ENCODE assay signal across 8 cellular contexts in the genomic region with DNA sequence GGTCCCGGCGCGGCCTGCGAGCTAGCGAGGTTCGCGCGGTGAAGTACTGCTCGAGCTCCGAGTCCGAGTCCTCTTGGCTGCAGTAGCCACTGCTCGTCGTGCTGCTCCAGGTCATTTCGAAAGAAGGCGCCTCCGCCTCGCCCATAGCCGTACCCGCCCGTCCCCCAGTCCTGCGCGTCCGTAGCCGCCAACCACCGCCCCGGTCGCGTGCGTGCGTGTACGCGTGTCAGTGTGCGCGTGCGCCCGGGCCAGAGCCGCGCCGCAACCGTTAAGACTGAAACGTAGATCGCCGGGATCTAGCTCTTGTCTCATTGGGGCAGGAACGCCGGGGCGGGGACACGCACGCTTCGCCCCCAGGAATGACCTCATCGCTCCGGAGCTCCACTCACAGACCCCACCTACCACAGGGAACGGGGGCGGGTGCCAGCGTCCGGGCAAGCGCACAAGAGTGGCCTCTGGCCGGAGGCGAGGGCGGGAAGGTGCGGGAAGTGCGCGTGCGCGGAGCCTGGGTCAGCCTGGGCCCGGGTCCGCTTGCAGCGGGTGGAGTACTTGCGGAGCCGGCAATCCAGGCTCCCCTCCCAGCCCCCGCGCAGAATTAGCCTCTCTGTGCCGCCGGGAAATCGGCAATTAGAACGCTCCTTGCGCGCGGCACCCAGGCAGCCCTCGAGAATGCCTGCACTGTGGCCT. TPM values are rescaled to one million over a fixed set of nuclear protein-coding genes. Genes with fewer than 3 reads are reported as not detected.
A peak's percentile ranks its signal among the peaks of the same experiment; 100 is the strongest.
DNase-seq lines count a peak whose midpoint lies in the region; ATAC-seq and TF ChIP-seq lines count a peak whose summit lies in the region.

No MANE protein-coding gene starts in this region.

- peak overlapping the region; percentile 93 for H3K9ac ChIP-seq in DND-41 (ENCODE audit: low read depth, low read length)

- H3K4me1 Mint-ChIP-seq in naive B cell, result peaks cover 45 to 73% (median 64%) of the 10 kb centered on the region in 3 donors
- peaks cover 62% of the 10 kb centered on the region for H3K4me1 Mint-ChIP-seq in stimulated activated effector memory CD8-positive, alpha-beta T cell treated with anti-CD3 and anti-CD28 coated beads, Interleukin-12 subunit alpha, Interleukin-12 subunit beta, amount 100 ng/mL, for 72 hours

- WGBS in esophagus squamous epithelium, 2 donors, result 0 to 2% methylated on average over 20 to 21 of the region's 79 CpGs

- peak overlapping the region; percentile 81 for H3K4me2 ChIP-seq in DND-41 (ENCODE audit: insufficient read depth, low read length)

- peak overlapping the region; percentile 87 to 97 (median 94) for H3K4me3 Mint-ChIP-seq in naive B cell
- peak overlapping the region; percentile 93 for H3K4me3 Mint-ChIP-seq in stimulated activated effector memory CD8-positive, alpha-beta T cell treated with anti-CD3 and anti-CD28 coated beads, Interleukin-12 subunit alpha, Interleukin-12 subunit beta, amount 100 ng/mL, for 72 hours

- ATAC-seq in DND-41 (ENCODE audit: insufficient read depth, low read depth), result peak; percentile 89
- ATAC-seq in GM21825 (IDR thresholded peaks at IDR 0.05; ENCODE audit: unreplicated experiment), result peak; percentile 78
- ATAC-seq in naive B cell (ENCODE audit: low read depth in 2 of 2), result peak; percentile 76 to 80
- peak; percentile 82 for ATAC-seq in stimulated activated effector memory CD8-positive, alpha-beta T cell treated with anti-CD3 and anti-CD28 coated beads, Interleukin-12 subunit alpha, Interleukin-12 subunit beta, amount 100 ng/mL, for 72 hours

- H3K36me3 ChIP-seq in DND-41 (ENCODE audit: insufficient read depth, low read length) (peaks cover 36% of the 10 kb centered on the region), KOPT-K1 (ENCODE audit: insufficient read depth, low read length) (peaks cover 31% of the 10 kb centered on the region), Peyer's patch (peaks cover 0 to under 1% (median 0%) of the 10 kb centered on the region in 3 donors), esophagus squamous epithelium (peaks cover under 1 to 13% (median 1%) of the 10 kb centered on the region in 3 donors)

- peak; percentile 98 for DNase-seq in DND-41
- DNase-seq in Peyer's patch, result peak; percentile 99 to 100 (median 99)
- peak; percentile 91 for DNase-seq in activated T-helper 1 cell treated with Interleukin-2 at 50 U/mL for 16 hours (ENCODE audit: low read depth)
- peak; percentile 94 for DNase-seq in esophagus squamous epithelium (lab: John Stamatoyannopoulos, UW)
- DNase-seq in naive B cell, result peak; percentile 96
- DNase-seq in stimulated activated effector memory CD8-positive, alpha-beta T cell treated with anti-CD3 and anti-CD28 coated beads, Interleukin-12 subunit alpha, Interleukin-12 subunit beta, amount 100 ng/mL, for 72 hours (ENCODE audit: low spot score in 2 of 2), result peak; percentile 85 to 98

- no peaks in the 10 kb centered on the region for H3K27me3 Mint-ChIP-seq in naive B cell

- H3K36me3 Mint-ChIP-seq in naive B cell, result no peaks in the 10 kb centered on the region
- peaks cover 82% of the 10 kb centered on the region for H3K36me3 Mint-ChIP-seq in stimulated activated effector memory CD8-positive, alpha-beta T cell treated with anti-CD3 and anti-CD28 coated beads, Interleukin-12 subunit alpha, Interleukin-12 subunit beta, amount 100 ng/mL, for 72 hours

- H3K9me3 ChIP-seq in DND-41 (ENCODE audit: insufficient read depth, low read length, severe bottlenecking), result no peaks in the 10 kb centered on the region
- H3K9me3 ChIP-seq in KOPT-K1 (ENCODE audit: insufficient read depth, low read length, poor library complexity, severe bottlenecking), result no peaks in the 10 kb centered on the region
- H3K9me3 ChIP-seq in Peyer's patch, result no peaks in the 10 kb centered on the region
- no peaks in the 10 kb centered on the region for H3K9me3 ChIP-seq in esophagus squamous epithelium

- H3K4me3 ChIP-seq in DND-41 (ENCODE audit: low read depth in 1 of 2, low read length in 2 of 2), result peak overlapping the region; percentile 66 to 90
- H3K4me3 ChIP-seq in Peyer's patch, result peak overlapping the region; percentile 58 to 92 (median 76)
- H3K4me3 ChIP-seq in esophagus squamous epithelium, result peak overlapping the region; percentile 64 to 93 (median 78)

- H3K27ac ChIP-seq in DND-41 (ENCODE audit: low read length) (peak overlapping the region; percentile 98), KOPT-K1 (ENCODE audit: low read depth, low read length, poor library complexity, severe bottlenecking) (peak overlapping the region; percentile 89), Peyer's patch (peak overlapping the region; percentile 96 to 99 (median 98)), esophagus squamous epithelium (peak overlapping the region; percentile 96 to 100 (median 98))

- H3K27ac Mint-ChIP-seq in naive B cell, result peak overlapping the region; percentile 97 to 99 (median 98)
- H3K27ac Mint-ChIP-seq in stimulated activated effector memory CD8-positive, alpha-beta T cell treated with anti-CD3 and anti-CD28 coated beads, Interleukin-12 subunit alpha, Interleukin-12 subunit beta, amount 100 ng/mL, for 72 hours, result peak overlapping the region; percentile 96

- peaks cover 64% of the 10 kb centered on the region for H3K79me2 ChIP-seq in DND-41 (ENCODE audit: insufficient read depth, low read length)

- H4K20me1 ChIP-seq in DND-41 (ENCODE audit: insufficient read depth, low read length), result peaks cover 38% of the 10 kb centered on the region

- peak; percentile 71 to 94 for TF ChIP-seq POLR2A in Peyer's patch (IDR thresholded peaks at IDR 0.05)
- TF ChIP-seq POLR2A in esophagus squamous epithelium (IDR thresholded peaks at IDR 0.05), result peak in 3 of 4 donors; percentile 74 to 94 (median 77)

- H3K27me3 ChIP-seq in DND-41 (ENCODE audit: insufficient read depth, low read length, poor library complexity) (peaks cover 4% of the 10 kb centered on the region), Peyer's patch (no peaks in the 10 kb centered on the region), esophagus squamous epithelium (no peaks in the 10 kb centered on the region)

- H2AFZ ChIP-seq in DND-41 (ENCODE audit: low read depth, low read length), result peak overlapping the region; percentile 85

- intact Hi-C loops in esophagus squamous epithelium (cut with DNase I), result no loop called here

- TF ChIP-seq CTCF in DND-41 (IDR thresholded peaks at IDR 0.05; ENCODE audit: borderline replicate concordance, extremely low read depth, low read length, poor library complexity, severe bottlenecking) (no peak), Peyer's patch (IDR thresholded peaks at IDR 0.05) (no peak), esophagus squamous epithelium (IDR thresholded peaks at IDR 0.05) (no peak)

- peaks cover 63% of the 10 kb centered on the region for H3K4me1 ChIP-seq in DND-41 (ENCODE audit: insufficient read depth, low read length)
- peaks cover 3 to 71% (median 16%) of the 10 kb centered on the region in 4 donors for H3K4me1 ChIP-seq in Peyer's patch
- peaks cover 68 to 96% (median 70%) of the 10 kb centered on the region in 3 donors for H3K4me1 ChIP-seq in esophagus squamous epithelium

- H3K9me3 Mint-ChIP-seq in naive B cell, result no peaks in the 10 kb centered on the region
- H3K9me3 Mint-ChIP-seq in stimulated activated effector memory CD8-positive, alpha-beta T cell treated with anti-CD3 and anti-CD28 coated beads, Interleukin-12 subunit alpha, Interleukin-12 subunit beta, amount 100 ng/mL, for 72 hours, result no peaks in the 10 kb centered on the region

RNA-seq across cellular contexts. Expression of gene RASSF1, which starts 3.3 kb away (rescaled TPM):
- total RNA-seq in Peyer's patch (10 to 100 TPM; 27.6 to 80.0 (median 29.4) TPM), esophagus squamous epithelium (10 to 100 TPM; 11.9 to 31.7 (median 24.9) TPM)
- polyA plus RNA-seq in naive B cell (ENCODE audit: low read depth in 6 of 6), result 100 to 1,000 TPM in 2 of 6 donors, 10 to 100 TPM in 4; 71.9 to 147 (median 89.9) TPM

RNA-seq across cellular contexts. Expression of gene ZMYND10, which starts 8.2 kb away (rescaled TPM):
- total RNA-seq in Peyer's patch, result under 1 TPM in 2 of 4 donors, not detected in 2; 0.27 to 0.38 TPM
- 1 to 10 TPM in 1 of 4 donors, not detected in 3; 1.1 TPM for total RNA-seq in esophagus squamous epithelium
- under 1 TPM in 1 of 6 donors, not detected in 5; 0.53 TPM for polyA plus RNA-seq in naive B cell (ENCODE audit: low read depth in 6 of 6)

RNA-seq across cellular contexts. Expression of gene TUSC2, which starts 9.3 kb away (rescaled TPM):
- total RNA-seq in Peyer's patch, result 10 to 100 TPM in 3 of 4 donors, 1 to 10 TPM in 1; 5.8 to 19.8 (median 17.5) TPM
- 10 to 100 TPM; 16.0 to 42.9 (median 27.4) TPM for total RNA-seq in esophagus squamous epithelium
- polyA plus RNA-seq in naive B cell (ENCODE audit: low read depth in 6 of 6), result 10 to 100 TPM; 39.2 to 60.2 (median 46.3) TPM

RNA-seq across cellular contexts. Expression of gene NPRL2, which starts 13.3 kb away (rescaled TPM):
- total RNA-seq in Peyer's patch, result 10 to 100 TPM; 19.1 to 45.4 (median 28.3) TPM
- 10 to 100 TPM; 10.4 to 21.2 (median 16.1) TPM for total RNA-seq in esophagus squamous epithelium
- polyA plus RNA-seq in naive B cell (ENCODE audit: low read depth in 6 of 6), result 10 to 100 TPM; 17.9 to 31.8 (median 23.7) TPM

RNA-seq across cellular contexts. Expression of gene CYB561D2, which starts 13.3 kb away (rescaled TPM):
- 10 to 100 TPM; 22.3 to 69.5 (median 38.6) TPM for total RNA-seq in Peyer's patch
- 10 to 100 TPM; 18.1 to 21.9 (median 20.5) TPM for total RNA-seq in esophagus squamous epithelium
- 10 to 100 TPM; 55.4 to 75.9 (median 65.2) TPM for polyA plus RNA-seq in naive B cell (ENCODE audit: low read depth in 6 of 6)

Comparison
In these comparisons a context has a peak if more than half of its experiments do, and no peak if none do; other contexts are left out.
1. Peak in every context shown above with its lines: DNase-seq, ATAC-seq, H3K4me3 ChIP-seq and H3K27ac ChIP-seq.